ENCODE assay signal across 9 cellular contexts in the genomic region with DNA sequence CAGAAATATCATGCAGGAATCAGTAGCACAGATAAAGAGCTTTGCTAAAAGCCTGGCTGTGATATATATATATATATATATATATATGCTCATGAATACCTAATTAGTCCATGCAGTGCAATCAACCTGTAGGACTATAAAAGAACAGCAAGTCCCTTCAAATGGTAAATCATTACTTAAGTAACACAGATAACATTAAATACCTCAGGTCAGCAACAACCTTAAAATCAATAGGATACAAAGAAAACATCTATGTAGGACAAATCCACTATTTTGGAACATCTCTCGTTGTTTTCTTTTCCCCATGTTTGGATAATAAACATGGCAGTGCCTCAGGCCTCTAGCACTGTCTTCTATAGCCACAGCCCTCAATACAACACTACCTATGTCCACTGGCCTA.
"Had no signal": no experiment of that assay in that cellular context is flagged by ENCODE, and none has a peak within 500 bp of the region (broad histone marks: within the 10 kb centered on the region; RNA-seq: fewer than 3 reads in every experiment).

No MANE protein-coding gene starts in this region.

- H3K27ac ChIP-seq: GM23248, HL-60 had no signal

- H3K27ac Mint-ChIP-seq: HFFc6 had no signal

- H3K4me3 ChIP-seq: GM23248, HAP-1, K562 had no signal

- H3K36me3 ChIP-seq: HAP-1 had no signal

- H3K4me1 ChIP-seq: HAP-1 had no signal

- H3K9ac ChIP-seq: GM23248 had no signal

- H3K9me3 Mint-ChIP-seq: HFFc6 had no signal

- ATAC-seq: HCT116 had no signal

- DNase-seq: GM23248, GOT3, H7, HFFc6, IMR-90 had no signal

- FAIRE-seq: K562 had no signal

- H3K4me3 Mint-ChIP-seq: HFFc6 had no signal

- H3K9me3 ChIP-seq: HAP-1 had no signal
